In genomic region chr1:7688659-7689058, GRCh38 we compare ENCODE assay signal across 1 cellular context.
TF ChIP-seq lines count a peak whose summit lies in the region.

No MANE protein-coding gene starts in this region.

TF ChIP-seq in HepG2, 621 proteins besides CTCF, POLR2A, EP300 and RAD21 (continued from another document and continues in another):
- TF ChIP-seq ETV5 (CRISPR knock-in tag; IDR thresholded peaks at IDR 0.05; ENCODE audit: borderline replicate concordance) (no peak), NPAS2 (CRISPR knock-in tag; IDR thresholded peaks at IDR 0.05; ENCODE audit: borderline replicate concordance) (no peak), NR2F6 (IDR thresholded peaks at IDR 0.05) (peak; percentile 71), NR2F6 (CRISPR knock-in tag; IDR thresholded peaks at IDR 0.05) (peak; percentile 67), HES4 (CRISPR knock-in tag; IDR thresholded peaks at IDR 0.05; ENCODE audit: borderline replicate concordance) (no peak), ZBTB14 (CRISPR knock-in tag; IDR thresholded peaks at IDR 0.05) (no peak), REXO4 (CRISPR knock-in tag; IDR thresholded peaks at IDR 0.05; ENCODE audit: borderline replicate concordance) (no peak), HINFP (CRISPR knock-in tag; IDR thresholded peaks at IDR 0.05; ENCODE audit: low read depth) (no peak), CEBPB (IDR thresholded peaks at IDR 0.05; ENCODE audit: borderline replicate concordance, low read depth, low read length) (peak; percentile 93), RCOR2 (CRISPR knock-in tag; IDR thresholded peaks at IDR 0.05) (0 out of 2 replicates have a peak, but pooled peaks have one; percentile 50), PLRG1 (conservative IDR thresholded peaks at IDR 0.05) (no peak), ZNF432 (CRISPR knock-in tag; IDR thresholded peaks at IDR 0.05; ENCODE audit: borderline replicate concordance) (no peak), ZKSCAN8 (CRISPR knock-in tag; IDR thresholded peaks at IDR 0.05; ENCODE audit: borderline replicate concordance) (0 out of 2 replicates have a peak, but pooled peaks have one; percentile 32), ATF4 (CRISPR knock-in tag; IDR thresholded peaks at IDR 0.05) (no peak), TBX2 (CRISPR knock-in tag; IDR thresholded peaks at IDR 0.05; ENCODE audit: borderline replicate concordance) (peak; percentile 80), ZSCAN9 (CRISPR knock-in tag; IDR thresholded peaks at IDR 0.05; ENCODE audit: borderline replicate concordance) (peak; percentile 66; the same call in 1 of the 2 replicates), ARHGAP35 (CRISPR knock-in tag; IDR thresholded peaks at IDR 0.05; ENCODE audit: borderline replicate concordance) (no peak), FOXK2 (IDR thresholded peaks at IDR 0.05) (no peak), MYNN (CRISPR knock-in tag; IDR thresholded peaks at IDR 0.05; ENCODE audit: low read depth) (no peak), ZNF776 (CRISPR knock-in tag; IDR thresholded peaks at IDR 0.05) (no peak), KAT8 (CRISPR knock-in tag; IDR thresholded peaks at IDR 0.05) (peak; percentile 62), ZBTB7B (CRISPR knock-in tag; IDR thresholded peaks at IDR 0.05) (peak; percentile 66; the same call in 1 of the 2 replicates), KLF6 (CRISPR knock-in tag; IDR thresholded peaks at IDR 0.05) (no peak), ZNF563 (CRISPR knock-in tag; IDR thresholded peaks at IDR 0.05) (no peak), ZMYM2 (CRISPR knock-in tag; IDR thresholded peaks at IDR 0.05) (no peak), CBX2 (IDR thresholded peaks at IDR 0.05; ENCODE audit: low read depth, low read length) (no peak), CBX2 (CRISPR knock-in tag; IDR thresholded peaks at IDR 0.05; ENCODE audit: low read depth) (no peak), NONO (IDR thresholded peaks at IDR 0.05) (no peak), NONO (CRISPR knock-in tag; conservative IDR thresholded peaks at IDR 0.05) (no peak), RXRB (CRISPR knock-in tag; IDR thresholded peaks at IDR 0.05; ENCODE audit: borderline replicate concordance) (peak; percentile 63; the same call in 1 of the 2 replicates), HNRNPUL1 (IDR thresholded peaks at IDR 0.05; ENCODE audit: low read depth, low read length) (no peak), ZNF430 (CRISPR knock-in tag; IDR thresholded peaks at IDR 0.05) (0 out of 2 replicates have a peak, but pooled peaks have one; percentile 39), ZNF18 (CRISPR knock-in tag; IDR thresholded peaks at IDR 0.05; ENCODE audit: insufficient replicate concordance) (no peak), ZFX (CRISPR knock-in tag; IDR thresholded peaks at IDR 0.05; ENCODE audit: low read depth) (no peak), YY1 (IDR thresholded peaks at IDR 0.05; ENCODE audit: insufficient read depth, insufficient replicate concordance, low read depth, low read length) (no peak), MATR3 (CRISPR knock-in tag; IDR thresholded peaks at IDR 0.05) (no peak), MBNL3 (CRISPR knock-in tag; conservative IDR thresholded peaks at IDR 0.05) (no peak), MTA1 (CRISPR knock-in tag; IDR thresholded peaks at IDR 0.05; ENCODE audit: borderline replicate concordance) (no peak), ZBTB34 (CRISPR knock-in tag; IDR thresholded peaks at IDR 0.05) (no peak), NCOR1 (IDR thresholded peaks at IDR 0.05; ENCODE audit: borderline replicate concordance, low read length) (peak; percentile 80; the same call in 1 of the 2 replicates), ZBTB8A (CRISPR knock-in tag; IDR thresholded peaks at IDR 0.05; ENCODE audit: borderline replicate concordance, low read depth) (no peak), ZNF567 (CRISPR knock-in tag; IDR thresholded peaks at IDR 0.05; ENCODE audit: borderline replicate concordance) (no peak), CHD4 (IDR thresholded peaks at IDR 0.05; ENCODE audit: borderline replicate concordance, low read length) (no peak), HMG20B (CRISPR knock-in tag; conservative IDR thresholded peaks at IDR 0.05) (peak; percentile 71), BORCS8-MEF2B (CRISPR knock-in tag; IDR thresholded peaks at IDR 0.05) (no peak), BCLAF1 (IDR thresholded peaks at IDR 0.05) (no peak), ZNF280B (CRISPR knock-in tag; IDR thresholded peaks at IDR 0.05; ENCODE audit: borderline replicate concordance) (no peak), HNF4A (CRISPR knock-in tag; IDR thresholded peaks at IDR 0.05) (peak; percentile 95), TEAD3 (CRISPR knock-in tag; optimal IDR thresholded peaks at IDR 0.05; ENCODE audit: borderline replicate concordance) (peak; percentile 79), ZNF263 (CRISPR knock-in tag; IDR thresholded peaks at IDR 0.05) (no peak), FOXP1 (IDR thresholded peaks at IDR 0.05) (no peak), FOXP1 (CRISPR knock-in tag; IDR thresholded peaks at IDR 0.05) (peak; percentile 59; the same call in 1 of the 2 replicates)
- TF ChIP-seq, protein P1, sequence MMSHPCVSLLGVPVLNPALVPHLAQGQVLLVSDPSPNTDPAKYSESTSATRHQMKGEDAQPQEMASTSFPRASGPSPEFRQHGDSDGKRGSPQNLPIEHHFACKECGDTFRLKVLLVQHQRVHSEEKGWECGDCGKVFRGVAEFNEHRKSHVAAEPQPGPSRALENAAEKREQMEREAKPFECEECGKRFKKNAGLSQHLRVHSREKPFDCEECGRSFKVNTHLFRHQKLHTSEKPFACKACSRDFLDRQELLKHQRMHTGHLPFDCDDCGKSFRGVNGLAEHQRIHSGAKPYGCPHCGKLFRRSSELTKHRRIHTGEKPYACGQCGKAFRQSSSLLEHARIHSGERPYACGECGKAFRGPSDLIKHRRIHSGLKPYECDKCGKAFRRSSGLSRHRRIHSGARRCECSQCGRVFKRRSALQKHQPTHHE (CRISPR knock-in tag; IDR thresholded peaks at IDR 0.05; ENCODE audit: borderline replicate concordance) = no peak
- TF ChIP-seq, protein P2, sequence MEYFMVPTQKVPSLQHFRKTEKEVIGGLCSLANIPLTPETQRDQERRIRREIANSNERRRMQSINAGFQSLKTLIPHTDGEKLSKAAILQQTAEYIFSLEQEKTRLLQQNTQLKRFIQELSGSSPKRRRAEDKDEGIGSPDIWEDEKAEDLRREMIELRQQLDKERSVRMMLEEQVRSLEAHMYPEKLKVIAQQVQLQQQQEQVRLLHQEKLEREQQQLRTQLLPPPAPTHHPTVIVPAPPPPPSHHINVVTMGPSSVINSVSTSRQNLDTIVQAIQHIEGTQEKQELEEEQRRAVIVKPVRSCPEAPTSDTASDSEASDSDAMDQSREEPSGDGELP (IDR thresholded peaks at IDR 0.05; ENCODE audit: borderline replicate concordance, low read depth) = peak; percentile 63; the same call in 1 of the 2 replicates
- TF ChIP-seq, protein P3, sequence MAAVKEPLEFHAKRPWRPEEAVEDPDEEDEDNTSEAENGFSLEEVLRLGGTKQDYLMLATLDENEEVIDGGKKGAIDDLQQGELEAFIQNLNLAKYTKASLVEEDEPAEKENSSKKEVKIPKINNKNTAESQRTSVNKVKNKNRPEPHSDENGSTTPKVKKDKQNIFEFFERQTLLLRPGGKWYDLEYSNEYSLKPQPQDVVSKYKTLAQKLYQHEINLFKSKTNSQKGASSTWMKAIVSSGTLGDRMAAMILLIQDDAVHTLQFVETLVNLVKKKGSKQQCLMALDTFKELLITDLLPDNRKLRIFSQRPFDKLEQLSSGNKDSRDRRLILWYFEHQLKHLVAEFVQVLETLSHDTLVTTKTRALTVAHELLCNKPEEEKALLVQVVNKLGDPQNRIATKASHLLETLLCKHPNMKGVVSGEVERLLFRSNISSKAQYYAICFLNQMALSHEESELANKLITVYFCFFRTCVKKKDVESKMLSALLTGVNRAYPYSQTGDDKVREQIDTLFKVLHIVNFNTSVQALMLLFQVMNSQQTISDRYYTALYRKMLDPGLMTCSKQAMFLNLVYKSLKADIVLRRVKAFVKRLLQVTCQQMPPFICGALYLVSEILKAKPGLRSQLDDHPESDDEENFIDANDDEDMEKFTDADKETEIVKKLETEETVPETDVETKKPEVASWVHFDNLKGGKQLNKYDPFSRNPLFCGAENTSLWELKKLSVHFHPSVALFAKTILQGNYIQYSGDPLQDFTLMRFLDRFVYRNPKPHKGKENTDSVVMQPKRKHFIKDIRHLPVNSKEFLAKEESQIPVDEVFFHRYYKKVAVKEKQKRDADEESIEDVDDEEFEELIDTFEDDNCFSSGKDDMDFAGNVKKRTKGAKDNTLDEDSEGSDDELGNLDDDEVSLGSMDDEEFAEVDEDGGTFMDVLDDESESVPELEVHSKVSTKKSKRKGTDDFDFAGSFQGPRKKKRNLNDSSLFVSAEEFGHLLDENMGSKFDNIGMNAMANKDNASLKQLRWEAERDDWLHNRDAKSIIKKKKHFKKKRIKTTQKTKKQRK (IDR thresholded peaks at IDR 0.05; ENCODE audit: low read length) = no peak
